8 cellular contexts compared by ENCODE assay signal in genomic region chr1:15886613-15887167, GRCh38. TPM values are rescaled to one million over a fixed set of nuclear protein-coding genes. Genes with fewer than 3 reads are reported as not detected.
A peak's percentile ranks its signal among the peaks of the same experiment; 100 is the strongest.
DNase-seq lines count a peak whose midpoint lies in the region; ATAC-seq, FAIRE-seq and TF ChIP-seq lines count a peak whose summit lies in the region.

No MANE protein-coding gene starts in this region.

- FAIRE-seq in pancreas (lab: Jason Lieb, UNC), result no peak
- FAIRE-seq in H54 (lab: Jason Lieb, UNC), result no peak

- H3K4me1 ChIP-seq in Panc1 (ENCODE audit: control insufficient read depth, insufficient read depth, low read length) (peaks cover 32% of the 10 kb centered on the region), esophagus muscularis mucosa (peaks cover 49 to 90% (median 88%) of the 10 kb centered on the region in 4 donors), pancreas (peaks cover 0 to 24% (median 13%) of the 10 kb centered on the region in 3 donors)

- no peak for DNase-seq in Calu3
- no peak for DNase-seq in Panc1 (ENCODE audit: low read depth, low spot score)
- DNase-seq in esophagus muscularis mucosa (ENCODE audit: extremely low spot score), result peak; percentile 42
- DNase-seq in pancreas, result no peak
- no peak for DNase-seq in stimulated activated CD4-positive, alpha-beta T cell treated with anti-CD3 and anti-CD28 coated beads, Interleukin-2, amount 100 ng/mL, for 24 hours
- no peak for DNase-seq in NCI-H1436 treated with DMSO at 0.1 percent for 48 hours (lab: John Stamatoyannopoulos, UW)
- no peak for DNase-seq in H54 (ENCODE audit: insufficient read length, low spot score)
- no peak for DNase-seq in stimulated activated CD4-positive, alpha-beta T cell treated with anti-CD3 and anti-CD28 coated beads, Interleukin-1b, Interleukin-23, amount 100 ng/mL, for 48 hours

- no TSS peak for BruUV-seq in Calu3 (replicated peaks; lab: Mats Ljungman, UMichigan)
- BruUV-seq in Panc1 (replicated peaks; lab: Mats Ljungman, UMichigan), result no TSS peak

- H3K9me3 ChIP-seq in Panc1 (ENCODE audit: control insufficient read depth, insufficient read depth, low read depth, low read length), result no peaks in the 10 kb centered on the region
- no peaks in the 10 kb centered on the region for H3K9me3 ChIP-seq in esophagus muscularis mucosa
- H3K9me3 ChIP-seq in pancreas, result no peaks in the 10 kb centered on the region

- no peak for TF ChIP-seq EP300 in esophagus muscularis mucosa (IDR thresholded peaks at IDR 0.05)

- 35% methylated on average over 4 of the region's 4 CpGs for WGBS in esophagus muscularis mucosa
- 14 to 16% methylated on average over 4 of the region's 4 CpGs for WGBS in pancreas, 2 donors

- H3K4me3 ChIP-seq in Panc1 (ENCODE audit: low read depth in 2 of 2, low read length in 2 of 2), result peak overlapping the region; percentile 21 to 57
- H3K4me3 ChIP-seq in esophagus muscularis mucosa, result peak overlapping the region; percentile 44 to 59 (median 48)
- H3K4me3 ChIP-seq in pancreas, result peak overlapping the region in 2 of 4 donors; percentile 24 to 32

- TF ChIP-seq CTCF in Calu3 (IDR thresholded peaks at IDR 0.05; ENCODE audit: unreplicated experiment) (no peak), Panc1 (IDR thresholded peaks at IDR 0.05) (no peak), esophagus muscularis mucosa (IDR thresholded peaks at IDR 0.05) (peak in 1 of 3 experiments; percentile 13), pancreas (IDR thresholded peaks at IDR 0.05) (no peak)

- no peaks in the 10 kb centered on the region for H3K27me3 Mint-ChIP-seq in Calu3 (ENCODE audit: unreplicated experiment)

- no peak overlapping the region for H3K27ac Mint-ChIP-seq in Calu3 (ENCODE audit: unreplicated experiment)

- H3K27ac ChIP-seq in Panc1 (ENCODE audit: low read length), result peak overlapping the region; percentile 14; the same call in 1 of the 2 replicates
- peak overlapping the region; percentile 80 to 93 (median 92) for H3K27ac ChIP-seq in esophagus muscularis mucosa (replicated peaks in 1 of 4)
- H3K27ac ChIP-seq in pancreas, result peak overlapping the region; percentile 72 to 90 (median 86)

- H3K9me3 Mint-ChIP-seq in Calu3 (ENCODE audit: low read depth, unreplicated experiment), result no peaks in the 10 kb centered on the region

- TF ChIP-seq POLR2A in esophagus muscularis mucosa (IDR thresholded peaks at IDR 0.05; ENCODE audit: low read depth) (no peak), H54 (IDR thresholded peaks at IDR 0.05; ENCODE audit: low read depth, low read length) (no peak)

- POLR2A ChIA-PET in Panc1 (lab: Charles Lee), result interaction anchor here (0.6 kb wide), 2 partner anchors 26 to 52 kb away, joined by 3 to 4 read pairs; no protein-coding TSS in a partner anchor

- intact Hi-C loops in Calu3 (cut with micrococcal nuclease; ENCODE audit: unreplicated experiment), result no loop called here
- intact Hi-C loops in Panc1 (cut with micrococcal nuclease; ENCODE audit: unreplicated experiment), result no loop called here
- intact Hi-C loops in esophagus muscularis mucosa (cut with DNase I), result no loop called here
- intact Hi-C loops in pancreas (cut with DNase I), result no loop called here

- peak; percentile 39 for ATAC-seq in Panc1
- ATAC-seq in pancreas, result peak; percentile 7 to 36 (median 15)

- H3K27me3 ChIP-seq in Panc1 (ENCODE audit: control insufficient read depth, insufficient read depth, low read length), result no peaks in the 10 kb centered on the region
- H3K27me3 ChIP-seq in esophagus muscularis mucosa, result no peaks in the 10 kb centered on the region
- H3K27me3 ChIP-seq in pancreas, result no peaks in the 10 kb centered on the region

- peaks cover 23% of the 10 kb centered on the region for H3K36me3 Mint-ChIP-seq in Calu3 (ENCODE audit: insufficient read depth, unreplicated experiment)

- peak overlapping the region; percentile 55 for H3K4me3 Mint-ChIP-seq in Calu3 (ENCODE audit: low read depth, unreplicated experiment)

- CTCF ChIA-PET in Calu3 (lab: Charles Lee) (interaction anchor here (0.6 kb wide), 2 partner anchors 22 to 23 kb away, joined by 3 to 6 read pairs; no protein-coding TSS in a partner anchor), Panc1 (lab: Charles Lee) (no interaction called here)

- in situ Hi-C loops in Panc1 (cut with HindIII; ENCODE audit: low pct_unique_long_range_greater_than_20kb, low sequenced_read_pairs), result no loop called here

- no peaks in the 10 kb centered on the region for H3K36me3 ChIP-seq in Panc1 (ENCODE audit: control insufficient read depth, insufficient read depth, low read length)
- H3K36me3 ChIP-seq in esophagus muscularis mucosa, result peaks cover 0 to 8% (median 0%) of the 10 kb centered on the region in 4 donors
- peaks cover 0 to 5% (median 0%) of the 10 kb centered on the region in 3 donors for H3K36me3 ChIP-seq in pancreas

- peaks cover 18% of the 10 kb centered on the region for H3K4me1 Mint-ChIP-seq in Calu3 (ENCODE audit: low read depth, unreplicated experiment)

RNA-seq across cellular contexts. Expression of gene SPEN, which starts 39.2 kb away (rescaled TPM):
- 48.3 and 53.6 TPM in 2 replicates for total RNA-seq in Calu3 (2022)
- 58.3 TPM for total RNA-seq in Panc1 (2021; ENCODE audit: unreplicated experiment)
- polyA plus RNA-seq in Panc1 (2012; ENCODE audit: insufficient read length), result 36.5 TPM
- total RNA-seq in esophagus muscularis mucosa, result 10 to 100 TPM; 34.6 to 49.9 (median 44.7) TPM
- total RNA-seq in pancreas, result 10 to 100 TPM; 23.9 to 38.2 (median 27.5) TPM
- polyA plus RNA-seq in pancreas, result 10 to 100 TPM; 16.2 to 18.6 TPM

Comparison
In these comparisons a context has a peak if more than half of its experiments do, and no peak if none do; other contexts are left out.
1. H3K27ac ChIP-seq: peak in every context shown above with its lines; median percentile 92 in esophagus muscularis mucosa; 86 in pancreas; 14 in Panc1.